ENCODE assay signal across 1 cellular context in the genomic region with DNA sequence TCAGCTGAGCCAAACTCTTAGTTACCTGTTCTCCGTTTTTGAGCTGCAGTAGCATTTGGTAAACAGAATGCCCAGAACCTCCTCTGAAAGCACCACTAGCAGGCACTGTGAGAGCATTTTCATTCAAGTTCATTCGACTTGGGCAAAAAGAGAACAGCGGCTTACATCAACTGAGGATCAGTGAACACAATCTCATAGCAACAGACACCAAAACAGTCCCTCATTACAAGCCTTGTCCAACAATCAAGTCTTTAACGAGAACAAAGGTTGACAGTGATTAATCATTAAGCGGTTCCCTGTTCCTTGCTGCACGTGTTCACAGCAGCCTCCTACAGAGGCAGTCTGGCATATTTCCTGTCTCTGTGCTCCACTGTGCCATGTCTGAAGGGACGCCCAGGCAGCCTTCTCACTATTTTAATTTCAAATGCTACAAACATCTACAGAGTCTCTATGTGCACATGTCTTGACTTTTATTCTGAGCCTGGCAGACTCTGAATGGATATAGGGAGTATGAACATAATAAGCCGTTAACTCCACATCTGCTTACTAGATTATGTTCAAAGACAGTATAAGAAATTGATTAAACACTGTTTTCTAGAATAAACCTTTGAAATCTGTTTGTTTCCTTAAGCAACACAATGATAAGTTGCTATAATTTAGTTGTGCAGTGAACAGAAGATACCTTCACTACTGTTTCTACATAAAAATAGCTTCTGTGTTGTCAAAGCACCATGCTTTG.
TF ChIP-seq lines count a peak whose summit lies in the region.

No MANE protein-coding gene starts in this region.

TF ChIP-seq in HepG2, 621 proteins besides CTCF, POLR2A, EP300 and RAD21 (continued from another document):
- TF ChIP-seq, protein P1, sequence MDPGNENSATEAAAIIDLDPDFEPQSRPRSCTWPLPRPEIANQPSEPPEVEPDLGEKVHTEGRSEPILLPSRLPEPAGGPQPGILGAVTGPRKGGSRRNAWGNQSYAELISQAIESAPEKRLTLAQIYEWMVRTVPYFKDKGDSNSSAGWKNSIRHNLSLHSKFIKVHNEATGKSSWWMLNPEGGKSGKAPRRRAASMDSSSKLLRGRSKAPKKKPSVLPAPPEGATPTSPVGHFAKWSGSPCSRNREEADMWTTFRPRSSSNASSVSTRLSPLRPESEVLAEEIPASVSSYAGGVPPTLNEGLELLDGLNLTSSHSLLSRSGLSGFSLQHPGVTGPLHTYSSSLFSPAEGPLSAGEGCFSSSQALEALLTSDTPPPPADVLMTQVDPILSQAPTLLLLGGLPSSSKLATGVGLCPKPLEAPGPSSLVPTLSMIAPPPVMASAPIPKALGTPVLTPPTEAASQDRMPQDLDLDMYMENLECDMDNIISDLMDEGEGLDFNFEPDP (CRISPR knock-in tag; conservative IDR thresholded peaks at IDR 0.05), result no peak
- TF ChIP-seq MED1 (CRISPR knock-in tag; IDR thresholded peaks at IDR 0.05) (peak; percentile 100), MTA3 (CRISPR knock-in tag; IDR thresholded peaks at IDR 0.05) (no peak), KLF12 (CRISPR knock-in tag; IDR thresholded peaks at IDR 0.05; ENCODE audit: borderline replicate concordance) (no peak)
- TF ChIP-seq, protein P2, sequence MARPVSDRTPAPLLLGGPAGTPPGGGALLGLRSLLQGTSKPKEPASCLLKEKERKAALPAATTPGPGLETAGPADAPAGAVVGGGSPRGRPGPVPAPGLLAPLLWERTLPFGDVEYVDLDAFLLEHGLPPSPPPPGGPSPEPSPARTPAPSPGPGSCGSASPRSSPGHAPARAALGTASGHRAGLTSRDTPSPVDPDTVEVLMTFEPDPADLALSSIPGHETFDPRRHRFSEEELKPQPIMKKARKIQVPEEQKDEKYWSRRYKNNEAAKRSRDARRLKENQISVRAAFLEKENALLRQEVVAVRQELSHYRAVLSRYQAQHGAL (CRISPR knock-in tag; IDR thresholded peaks at IDR 0.05; ENCODE audit: not compliant biosample characterization), result no peak
